ENCODE assay signal across 22 cellular contexts in genomic region chr18:37264956-37265355, GRCh38.
"Had no signal": no experiment of that assay in that cellular context is flagged by ENCODE, and none has a peak within 500 bp of the region (broad histone marks: within the 10 kb centered on the region; RNA-seq: fewer than 3 reads in every experiment).

No MANE protein-coding gene starts in this region.

- H3K9ac ChIP-seq: parathyroid adenoma had no signal

- H3K9me3 ChIP-seq: colonic mucosa, esophagus muscularis mucosa, gastroesophageal sphincter, heart left ventricle, lower lobe of right lung, stomach, thyroid gland had no signal

- H3K79me2 ChIP-seq: hepatocyte, parathyroid adenoma had no signal

- H3K4me2 ChIP-seq: hepatocyte had no signal

- H3K27ac ChIP-seq: colonic mucosa, esophagus muscularis mucosa, foreskin keratinocyte, gastroesophageal sphincter, heart left ventricle, hepatocyte, lower lobe of right lung, parathyroid adenoma, stomach, thyroid gland had no signal

- H3K4me3 ChIP-seq: colonic mucosa, esophagus muscularis mucosa, gastroesophageal sphincter, heart left ventricle, hepatocyte, lower lobe of right lung, stomach, thyroid gland had no signal

- FAIRE-seq: endothelial cell of umbilical vein had no signal

- H3K36me3 ChIP-seq: colonic mucosa, esophagus muscularis mucosa, gastroesophageal sphincter, heart left ventricle, lower lobe of right lung, stomach, thyroid gland had no signal

- H3K4me1 ChIP-seq: colonic mucosa, esophagus muscularis mucosa, foreskin keratinocyte, gastroesophageal sphincter, heart left ventricle, lower lobe of right lung, parathyroid adenoma, stomach, thyroid gland had no signal

- H3K27me3 ChIP-seq: colonic mucosa, hepatocyte, thyroid gland had no signal

- ATAC-seq: foreskin keratinocyte; gastroesophageal sphincter; heart left ventricle; left cardiac atrium; left ventricle myocardium superior; lower lobe of right lung; natural killer cell; sciatic nerve; stimulated activated effector memory CD8-positive, alpha-beta T cell treated with anti-CD3 and anti-CD28 coated beads, Interleukin-12 subunit alpha, Interleukin-12 subunit beta, amount 100 ng/mL, for 72 hours had no signal

- DNase-seq: colonic mucosa; dermis blood vessel endothelial cell; effector memory CD4-positive, alpha-beta T cell; foreskin keratinocyte; left cardiac atrium; left ventricle myocardium superior; lower lobe of right lung; natural killer cell; stimulated activated CD4-positive, alpha-beta T cell treated with anti-CD3 and anti-CD28 coated beads, Interleukin-2, amount 100 ng/mL, for 24 hours; stimulated activated CD4-positive, alpha-beta T cell treated with anti-CD3 and anti-CD28 coated beads, Interleukin-4, amount 100 ng/mL, for 24 hours; stimulated activated naive CD4-positive, alpha-beta T cell treated with Interleukin-2 at 50 U/mL for 16 hours; stomach; thyroid gland; trophoblast cell had no signal

- H2AFZ ChIP-seq: hepatocyte, parathyroid adenoma had no signal
